Comparison of ENCODE assay signal across 1 cellular context in the genomic region with DNA sequence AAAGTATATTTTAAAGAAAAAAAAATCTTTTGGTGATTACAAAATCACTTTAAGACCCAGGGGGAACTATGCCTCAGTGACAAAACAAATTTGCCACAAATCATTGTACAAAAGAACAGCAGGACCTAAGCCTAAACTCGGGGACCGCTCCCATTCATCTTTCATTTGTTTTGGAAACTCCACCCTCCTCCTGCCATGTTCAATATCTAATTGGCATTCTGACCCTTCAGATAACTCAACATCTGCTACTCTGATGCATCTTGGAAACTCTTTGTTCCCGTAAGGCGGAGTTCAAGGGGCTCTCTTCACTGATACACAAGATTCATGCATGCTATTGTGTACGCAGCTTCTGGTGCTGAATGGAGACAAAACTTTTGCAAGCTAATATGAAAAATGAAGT.
TF ChIP-seq lines count a peak whose summit lies in the region.

No MANE protein-coding gene starts in this region.

TF ChIP-seq in SK-N-SH treated with all-trans-retinoic acid at 6 μM for 48 hours, 23 proteins besides CTCF, POLR2A, EP300 and RAD21 (continued from another document):
- TF ChIP-seq, protein P1, sequence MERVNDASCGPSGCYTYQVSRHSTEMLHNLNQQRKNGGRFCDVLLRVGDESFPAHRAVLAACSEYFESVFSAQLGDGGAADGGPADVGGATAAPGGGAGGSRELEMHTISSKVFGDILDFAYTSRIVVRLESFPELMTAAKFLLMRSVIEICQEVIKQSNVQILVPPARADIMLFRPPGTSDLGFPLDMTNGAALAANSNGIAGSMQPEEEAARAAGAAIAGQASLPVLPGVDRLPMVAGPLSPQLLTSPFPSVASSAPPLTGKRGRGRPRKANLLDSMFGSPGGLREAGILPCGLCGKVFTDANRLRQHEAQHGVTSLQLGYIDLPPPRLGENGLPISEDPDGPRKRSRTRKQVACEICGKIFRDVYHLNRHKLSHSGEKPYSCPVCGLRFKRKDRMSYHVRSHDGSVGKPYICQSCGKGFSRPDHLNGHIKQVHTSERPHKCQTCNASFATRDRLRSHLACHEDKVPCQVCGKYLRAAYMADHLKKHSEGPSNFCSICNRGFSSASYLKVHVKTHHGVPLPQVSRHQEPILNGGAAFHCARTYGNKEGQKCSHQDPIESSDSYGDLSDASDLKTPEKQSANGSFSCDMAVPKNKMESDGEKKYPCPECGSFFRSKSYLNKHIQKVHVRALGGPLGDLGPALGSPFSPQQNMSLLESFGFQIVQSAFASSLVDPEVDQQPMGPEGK (CRISPR knock-in tag; IDR thresholded peaks at IDR 0.05; ENCODE audit: borderline replicate concordance): no peak
- TF ChIP-seq, protein P2, sequence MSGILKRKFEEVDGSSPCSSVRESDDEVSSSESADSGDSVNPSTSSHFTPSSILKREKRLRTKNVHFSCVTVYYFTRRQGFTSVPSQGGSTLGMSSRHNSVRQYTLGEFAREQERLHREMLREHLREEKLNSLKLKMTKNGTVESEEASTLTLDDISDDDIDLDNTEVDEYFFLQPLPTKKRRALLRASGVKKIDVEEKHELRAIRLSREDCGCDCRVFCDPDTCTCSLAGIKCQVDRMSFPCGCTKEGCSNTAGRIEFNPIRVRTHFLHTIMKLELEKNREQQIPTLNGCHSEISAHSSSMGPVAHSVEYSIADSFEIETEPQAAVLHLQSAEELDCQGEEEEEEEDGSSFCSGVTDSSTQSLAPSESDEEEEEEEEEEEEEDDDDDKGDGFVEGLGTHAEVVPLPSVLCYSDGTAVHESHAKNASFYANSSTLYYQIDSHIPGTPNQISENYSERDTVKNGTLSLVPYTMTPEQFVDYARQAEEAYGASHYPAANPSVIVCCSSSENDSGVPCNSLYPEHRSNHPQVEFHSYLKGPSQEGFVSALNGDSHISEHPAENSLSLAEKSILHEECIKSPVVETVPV (CRISPR knock-in tag; IDR thresholded peaks at IDR 0.05): no peak
- no peak for TF ChIP-seq GLIS3 (CRISPR knock-in tag; IDR thresholded peaks at IDR 0.05)
- TF ChIP-seq, protein P3, sequence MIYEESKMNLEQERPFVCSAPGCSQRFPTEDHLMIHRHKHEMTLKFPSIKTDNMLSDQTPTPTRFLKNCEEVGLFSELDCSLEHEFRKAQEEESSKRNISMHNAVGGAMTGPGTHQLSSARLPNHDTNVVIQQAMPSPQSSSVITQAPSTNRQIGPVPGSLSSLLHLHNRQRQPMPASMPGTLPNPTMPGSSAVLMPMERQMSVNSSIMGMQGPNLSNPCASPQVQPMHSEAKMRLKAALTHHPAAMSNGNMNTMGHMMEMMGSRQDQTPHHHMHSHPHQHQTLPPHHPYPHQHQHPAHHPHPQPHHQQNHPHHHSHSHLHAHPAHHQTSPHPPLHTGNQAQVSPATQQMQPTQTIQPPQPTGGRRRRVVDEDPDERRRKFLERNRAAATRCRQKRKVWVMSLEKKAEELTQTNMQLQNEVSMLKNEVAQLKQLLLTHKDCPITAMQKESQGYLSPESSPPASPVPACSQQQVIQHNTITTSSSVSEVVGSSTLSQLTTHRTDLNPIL (CRISPR knock-in tag; IDR thresholded peaks at IDR 0.05; ENCODE audit: low read depth): no peak
- no peak for TF ChIP-seq TOX (CRISPR knock-in tag; IDR thresholded peaks at IDR 0.05; ENCODE audit: borderline replicate concordance)
- no peak for TF ChIP-seq PPARA (CRISPR knock-in tag; IDR thresholded peaks at IDR 0.05; ENCODE audit: borderline replicate concordance)
- no peak for TF ChIP-seq ESRRG (CRISPR knock-in tag; IDR thresholded peaks at IDR 0.05)
- TF ChIP-seq ZC3H10 (CRISPR knock-in tag; IDR thresholded peaks at IDR 0.05): no peak
- no peak for TF ChIP-seq ARNTL (CRISPR knock-in tag; IDR thresholded peaks at IDR 0.05; ENCODE audit: borderline replicate concordance, low read depth)
- TF ChIP-seq ZNF8 (CRISPR knock-in tag; IDR thresholded peaks at IDR 0.05): no peak
- TF ChIP-seq, protein P4, sequence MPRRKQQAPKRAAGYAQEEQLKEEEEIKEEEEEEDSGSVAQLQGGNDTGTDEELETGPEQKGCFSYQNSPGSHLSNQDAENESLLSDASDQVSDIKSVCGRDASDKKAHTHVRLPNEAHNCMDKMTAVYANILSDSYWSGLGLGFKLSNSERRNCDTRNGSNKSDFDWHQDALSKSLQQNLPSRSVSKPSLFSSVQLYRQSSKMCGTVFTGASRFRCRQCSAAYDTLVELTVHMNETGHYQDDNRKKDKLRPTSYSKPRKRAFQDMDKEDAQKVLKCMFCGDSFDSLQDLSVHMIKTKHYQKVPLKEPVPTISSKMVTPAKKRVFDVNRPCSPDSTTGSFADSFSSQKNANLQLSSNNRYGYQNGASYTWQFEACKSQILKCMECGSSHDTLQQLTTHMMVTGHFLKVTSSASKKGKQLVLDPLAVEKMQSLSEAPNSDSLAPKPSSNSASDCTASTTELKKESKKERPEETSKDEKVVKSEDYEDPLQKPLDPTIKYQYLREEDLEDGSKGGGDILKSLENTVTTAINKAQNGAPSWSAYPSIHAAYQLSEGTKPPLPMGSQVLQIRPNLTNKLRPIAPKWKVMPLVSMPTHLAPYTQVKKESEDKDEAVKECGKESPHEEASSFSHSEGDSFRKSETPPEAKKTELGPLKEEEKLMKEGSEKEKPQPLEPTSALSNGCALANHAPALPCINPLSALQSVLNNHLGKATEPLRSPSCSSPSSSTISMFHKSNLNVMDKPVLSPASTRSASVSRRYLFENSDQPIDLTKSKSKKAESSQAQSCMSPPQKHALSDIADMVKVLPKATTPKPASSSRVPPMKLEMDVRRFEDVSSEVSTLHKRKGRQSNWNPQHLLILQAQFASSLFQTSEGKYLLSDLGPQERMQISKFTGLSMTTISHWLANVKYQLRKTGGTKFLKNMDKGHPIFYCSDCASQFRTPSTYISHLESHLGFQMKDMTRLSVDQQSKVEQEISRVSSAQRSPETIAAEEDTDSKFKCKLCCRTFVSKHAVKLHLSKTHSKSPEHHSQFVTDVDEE (CRISPR knock-in tag; IDR thresholded peaks at IDR 0.05): no peak
